In genomic region chr18:59721214-59721613, GRCh38 we compare ENCODE assay signal across 26 cellular contexts. TPM values are rescaled to one million over a fixed set of nuclear protein-coding genes. Genes with fewer than 3 reads are reported as not detected.
"Had no signal": no experiment of that assay in that cellular context is flagged by ENCODE, and none has a peak within 500 bp of the region (broad histone marks: within the 10 kb centered on the region; RNA-seq: fewer than 3 reads in every experiment).

No MANE protein-coding gene starts in this region.

- H3K4me1 Mint-ChIP-seq: naive thymus-derived CD4-positive, alpha-beta T cell; stimulated activated naive B cell treated with anti-CD40 and anti-IgM and Interleukin-4, amounts not matched to agents 10 μg/mL and 1 μg/mL and 100 μg/mL, for 72 hours had no signal

- ATAC-seq: mucosa of descending colon; naive thymus-derived CD4-positive, alpha-beta T cell; natural killer cell treated with Interleukin-12 subunit alpha and Interleukin-12 subunit beta and Interleukin-15 and Interleukin-18, amount 100 ng/mL, for 72 hours; pancreas; psoas muscle; right lobe of liver; stimulated activated naive B cell treated with anti-CD40 and anti-IgM and Interleukin-4, amounts not matched to agents 10 μg/mL and 1 μg/mL and 100 μg/mL, for 72 hours; stimulated activated naive CD8-positive, alpha-beta T cell treated with anti-CD3 and anti-CD28 coated beads, Interleukin-15, Interleukin-2, amounts not matched to agents 100 U/mL and 50 U/mL, for 24 hours had no signal

- H3K36me3 ChIP-seq: left ventricle myocardium inferior, pancreas, right atrium auricular region, right lobe of liver, stomach, thyroid gland, transverse colon, upper lobe of left lung, vagina had no signal

- H3K9me3 ChIP-seq: mucosa of descending colon, pancreas, right lobe of liver, stomach, testis, thyroid gland, transverse colon, upper lobe of left lung, vagina had no signal

- H3K4me3 Mint-ChIP-seq: naive thymus-derived CD4-positive, alpha-beta T cell; natural killer cell treated with Interleukin-12 subunit alpha and Interleukin-12 subunit beta and Interleukin-15 and Interleukin-18, amount 100 ng/mL, for 72 hours; stimulated activated naive B cell treated with anti-CD40 and anti-IgM and Interleukin-4, amounts not matched to agents 10 μg/mL and 1 μg/mL and 100 μg/mL, for 72 hours had no signal

- DNase-seq: islet precursor cell; left ventricle myocardium inferior; mesendoderm; midbrain; mucosa of descending colon; naive thymus-derived CD4-positive, alpha-beta T cell; pancreas; posterior cingulate gyrus; psoas muscle; right lobe of liver; stimulated activated CD4-positive, alpha-beta T cell treated with anti-CD3 and anti-CD28 coated beads, Interleukin-12 subunit alpha, Interleukin-12 subunit beta, amount 100 ng/mL, for 4 hours; stimulated activated CD4-positive, alpha-beta T cell treated with anti-CD3 and anti-CD28 coated beads, Interleukin-15, amount 100 ng/mL, for 24 hours; stimulated activated CD4-positive, alpha-beta T cell treated with anti-CD3 and anti-CD28 coated beads, Interleukin-2, amount 100 ng/mL, for 24 hours; stimulated activated CD4-positive, alpha-beta T cell treated with anti-CD3 and anti-CD28 coated beads, Interleukin-4, amount 100 ng/mL, for 1 hour; stimulated activated naive B cell treated with anti-CD40 and anti-IgM and Interleukin-4, amounts not matched to agents 10 μg/mL and 1 μg/mL and 100 μg/mL, for 72 hours; stimulated activated naive CD8-positive, alpha-beta T cell treated with anti-CD3 and anti-CD28 coated beads, Interleukin-15, Interleukin-2, amounts not matched to agents 100 U/mL and 50 U/mL, for 24 hours; stomach; testis; thyroid gland; transverse colon; upper lobe of left lung had no signal

- H3K9me3 Mint-ChIP-seq: natural killer cell treated with Interleukin-12 subunit alpha and Interleukin-12 subunit beta and Interleukin-15 and Interleukin-18, amount 100 ng/mL, for 72 hours; stimulated activated naive B cell treated with anti-CD40 and anti-IgM and Interleukin-4, amounts not matched to agents 10 μg/mL and 1 μg/mL and 100 μg/mL, for 72 hours had no signal

- H3K27me3 Mint-ChIP-seq: natural killer cell treated with Interleukin-12 subunit alpha and Interleukin-12 subunit beta and Interleukin-15 and Interleukin-18, amount 100 ng/mL, for 72 hours had no signal

- FAIRE-seq: pancreas had no signal

- H3K4me3 ChIP-seq: left ventricle myocardium inferior, lung, mucosa of descending colon, pancreas, psoas muscle, right atrium auricular region, right lobe of liver, skin epidermis, stomach, testis, thyroid gland, transverse colon, upper lobe of left lung, vagina had no signal

- H3K27ac Mint-ChIP-seq: naive thymus-derived CD4-positive, alpha-beta T cell; natural killer cell treated with Interleukin-12 subunit alpha and Interleukin-12 subunit beta and Interleukin-15 and Interleukin-18, amount 100 ng/mL, for 72 hours; stimulated activated naive B cell treated with anti-CD40 and anti-IgM and Interleukin-4, amounts not matched to agents 10 μg/mL and 1 μg/mL and 100 μg/mL, for 72 hours had no signal

- H3K27ac ChIP-seq: left ventricle myocardium inferior, pancreas, psoas muscle, right atrium auricular region, right lobe of liver, stomach, testis, thyroid gland, transverse colon, upper lobe of left lung, vagina had no signal

- H3K4me1 ChIP-seq: left ventricle myocardium inferior, pancreas, psoas muscle, right atrium auricular region, right lobe of liver, stomach, testis, thyroid gland, transverse colon, upper lobe of left lung had no signal

- H3K27me3 ChIP-seq: pancreas, right atrium auricular region, right lobe of liver, stomach, testis, thyroid gland, transverse colon, upper lobe of left lung, vagina had no signal

- H3K36me3 Mint-ChIP-seq: naive thymus-derived CD4-positive, alpha-beta T cell; natural killer cell treated with Interleukin-12 subunit alpha and Interleukin-12 subunit beta and Interleukin-15 and Interleukin-18, amount 100 ng/mL, for 72 hours; stimulated activated naive B cell treated with anti-CD40 and anti-IgM and Interleukin-4, amounts not matched to agents 10 μg/mL and 1 μg/mL and 100 μg/mL, for 72 hours had no signal

RNA-seq across cellular contexts. Expression of gene CCBE1, which starts 24.0 kb away (rescaled TPM):
- total RNA-seq: naive thymus-derived CD4-positive, alpha-beta T cell; natural killer cell treated with Interleukin-12 subunit alpha and Interleukin-12 subunit beta and Interleukin-15 and Interleukin-18, amount 100 ng/mL, for 72 hours had no signal
- polyA plus RNA-seq: naive thymus-derived CD4-positive, alpha-beta T cell had no signal
